20 cellular contexts compared by ENCODE assay signal in genomic region chr4:45331796-45332195, GRCh38.
DNase-seq lines count a peak whose midpoint lies in the region; ATAC-seq, FAIRE-seq and TF ChIP-seq lines count a peak whose summit lies in the region.
"Had no signal": no experiment of that assay in that cellular context is flagged by ENCODE, and none has a peak within 500 bp of the region (broad histone marks: within the 10 kb centered on the region; RNA-seq: fewer than 3 reads in every experiment).

No MANE protein-coding gene starts in this region.

- H3K9ac ChIP-seq in kidney (ENCODE audit: low read length in 2 of 2) = no peak overlapping the region
- H3K9ac ChIP-seq: BLaER1 had no signal

- CTCF ChIA-PET in WTC11 (lab: Charles Lee) = no interaction called here

- H3K4me2 ChIP-seq in GM23338 = no peak overlapping the region; the same call in 1 of the 2 replicates
- H3K4me2 ChIP-seq: BLaER1 had no signal

- DNase-seq in GM23338 (ENCODE audit: low spot score) (peak; percentile 17), WTC11 (ENCODE audit: low spot score) (peak; percentile 12), kidney (peak; percentile 35), nucleus accumbens (lab: John Stamatoyannopoulos, UW) (no peak)
- DNase-seq: Caco-2; CD4-positive, CD25-positive, alpha-beta regulatory T cell; DMS153; DND-41; GDM1; GOT3; H7 had no signal

- H3F3A ChIP-seq in GM23338 (replicated peaks; ENCODE audit: low read depth) = no peaks in the 10 kb centered on the region

- H3K9me3 Mint-ChIP-seq in GM23338 = peaks cover 63% of the 10 kb centered on the region
- H3K9me3 Mint-ChIP-seq in WTC11 = no peaks in the 10 kb centered on the region

- H2AFZ ChIP-seq in GM23338 = peak overlapping the region; percentile 79; the same call in 1 of the 2 replicates

- H3K27ac ChIP-seq in GM23338 (ENCODE audit: low read depth) (no peak overlapping the region), kidney (ENCODE audit: low read depth in 2 of 2, low read length in 2 of 2) (no peak overlapping the region)
- H3K27ac ChIP-seq: BLaER1, C4-2B had no signal

- no peak for TF ChIP-seq CTCF in GM23338 (conservative IDR thresholded peaks at IDR 0.05; ENCODE audit: low read depth in 2 of 2)
- no peak for TF ChIP-seq CTCF in WTC11 (IDR thresholded peaks at IDR 0.05)
- no peak for TF ChIP-seq CTCF in kidney (IDR thresholded peaks at IDR 0.05; ENCODE audit: borderline replicate concordance, extremely low read depth, insufficient read depth)

- H3K4me1 Mint-ChIP-seq in GM23338 (peaks cover 10% of the 10 kb centered on the region), WTC11 (peaks cover 19% of the 10 kb centered on the region)
- H3K4me1 Mint-ChIP-seq: B cell; CD4-positive, CD25-positive, alpha-beta regulatory T cell had no signal

- H3K27me3 Mint-ChIP-seq in GM23338 (ENCODE audit: insufficient read depth, low read depth, poor library complexity) = no peaks in the 10 kb centered on the region
- no peaks in the 10 kb centered on the region for H3K27me3 Mint-ChIP-seq in WTC11 (ENCODE audit: low read depth)
- H3K27me3 Mint-ChIP-seq: B cell; CD4-positive, CD25-positive, alpha-beta regulatory T cell had no signal

- no peaks in the 10 kb centered on the region for H3K79me2 ChIP-seq in GM23338 (replicated peaks; ENCODE audit: insufficient read depth)

- H3K27ac Mint-ChIP-seq in GM23338 (no peak overlapping the region), WTC11 (no peak overlapping the region)
- H3K27ac Mint-ChIP-seq: B cell; CD4-positive, CD25-positive, alpha-beta regulatory T cell; CD8-positive, alpha-beta T cell had no signal

- FAIRE-seq in kidney (lab: Jason Lieb, UNC) = no peak
- FAIRE-seq: GM12878, GM19239 had no signal

- POLR2A ChIA-PET in WTC11 (lab: Charles Lee) = no interaction called here

- H3K36me3 ChIP-seq in GM23338 (ENCODE audit: insufficient read depth) (no peaks in the 10 kb centered on the region), kidney (ENCODE audit: control insufficient read depth in 1 of 2, insufficient read depth in 2 of 2, low read length in 2 of 2) (no peaks in the 10 kb centered on the region)
- H3K36me3 ChIP-seq: BLaER1 had no signal

- intact Hi-C loops in kidney (cut with DNase I) = no loop called here

- H4K20me1 ChIP-seq in GM23338 (replicated peaks; ENCODE audit: insufficient read depth) = no peaks in the 10 kb centered on the region
- H4K20me1 ChIP-seq: BLaER1 had no signal

- peak; percentile 68 for ATAC-seq in GM23338
- ATAC-seq in WTC11 = peak; percentile 84
- no peak for ATAC-seq in GM19463 (IDR thresholded peaks at IDR 0.05; ENCODE audit: unreplicated experiment)
- ATAC-seq in HG02885 (IDR thresholded peaks at IDR 0.05; ENCODE audit: poor library complexity, unreplicated experiment) = no peak
- ATAC-seq: CD8-positive, alpha-beta T cell; GM12878; HCT116 had no signal

- H3K9me2 ChIP-seq in GM23338 (ENCODE audit: insufficient read depth) = no peaks in the 10 kb centered on the region; the same call in 1 of the 2 replicates

- no peaks in the 10 kb centered on the region; the same call in 2 of the 3 replicates for H3K36me3 Mint-ChIP-seq in GM23338 (ENCODE audit: low read depth)
- H3K36me3 Mint-ChIP-seq in WTC11 = no peaks in the 10 kb centered on the region
- H3K36me3 Mint-ChIP-seq: CD4-positive, CD25-positive, alpha-beta regulatory T cell; CD8-positive, alpha-beta T cell had no signal

- H3K27me3 ChIP-seq in GM23338 (ENCODE audit: insufficient read depth) = no peaks in the 10 kb centered on the region
- H3K27me3 ChIP-seq: BLaER1 had no signal

- H3K4me3 ChIP-seq in GM23338 (no peak overlapping the region), kidney (ENCODE audit: low read length in 2 of 2) (no peak overlapping the region)
- H3K4me3 ChIP-seq: BLaER1, GM12878 had no signal

- H3K9me3 ChIP-seq in kidney (ENCODE audit: control insufficient read depth in 1 of 2, low read length in 2 of 2) = no peaks in the 10 kb centered on the region
- H3K9me3 ChIP-seq: BLaER1, Caco-2 had no signal

- H3K4me1 ChIP-seq in GM23338 (ENCODE audit: insufficient read depth) = peaks cover 5% of the 10 kb centered on the region
- no peaks in the 10 kb centered on the region for H3K4me1 ChIP-seq in kidney (ENCODE audit: control insufficient read depth in 1 of 2, insufficient read depth in 1 of 2, low read depth in 1 of 2, low read length in 2 of 2)
- H3K4me1 ChIP-seq: BLaER1, Caco-2 had no signal

- no peak overlapping the region for H3K4me3 Mint-ChIP-seq in GM23338
- no peak overlapping the region for H3K4me3 Mint-ChIP-seq in WTC11
- H3K4me3 Mint-ChIP-seq: B cell; CD4-positive, CD25-positive, alpha-beta regulatory T cell; CD8-positive, alpha-beta T cell had no signal

TF ChIP-seq in GM23338, 12 proteins besides CTCF, POLR2A, EP300 and RAD21:
- TF ChIP-seq EZH2 (IDR thresholded peaks at IDR 0.05; ENCODE audit: low read depth, unreplicated experiment) = no peak
- TF ChIP-seq, protein P1, sequence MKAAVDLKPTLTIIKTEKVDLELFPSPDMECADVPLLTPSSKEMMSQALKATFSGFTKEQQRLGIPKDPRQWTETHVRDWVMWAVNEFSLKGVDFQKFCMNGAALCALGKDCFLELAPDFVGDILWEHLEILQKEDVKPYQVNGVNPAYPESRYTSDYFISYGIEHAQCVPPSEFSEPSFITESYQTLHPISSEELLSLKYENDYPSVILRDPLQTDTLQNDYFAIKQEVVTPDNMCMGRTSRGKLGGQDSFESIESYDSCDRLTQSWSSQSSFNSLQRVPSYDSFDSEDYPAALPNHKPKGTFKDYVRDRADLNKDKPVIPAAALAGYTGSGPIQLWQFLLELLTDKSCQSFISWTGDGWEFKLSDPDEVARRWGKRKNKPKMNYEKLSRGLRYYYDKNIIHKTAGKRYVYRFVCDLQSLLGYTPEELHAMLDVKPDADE (IDR thresholded peaks at IDR 0.05) = no peak
- TF ChIP-seq, protein P2, sequence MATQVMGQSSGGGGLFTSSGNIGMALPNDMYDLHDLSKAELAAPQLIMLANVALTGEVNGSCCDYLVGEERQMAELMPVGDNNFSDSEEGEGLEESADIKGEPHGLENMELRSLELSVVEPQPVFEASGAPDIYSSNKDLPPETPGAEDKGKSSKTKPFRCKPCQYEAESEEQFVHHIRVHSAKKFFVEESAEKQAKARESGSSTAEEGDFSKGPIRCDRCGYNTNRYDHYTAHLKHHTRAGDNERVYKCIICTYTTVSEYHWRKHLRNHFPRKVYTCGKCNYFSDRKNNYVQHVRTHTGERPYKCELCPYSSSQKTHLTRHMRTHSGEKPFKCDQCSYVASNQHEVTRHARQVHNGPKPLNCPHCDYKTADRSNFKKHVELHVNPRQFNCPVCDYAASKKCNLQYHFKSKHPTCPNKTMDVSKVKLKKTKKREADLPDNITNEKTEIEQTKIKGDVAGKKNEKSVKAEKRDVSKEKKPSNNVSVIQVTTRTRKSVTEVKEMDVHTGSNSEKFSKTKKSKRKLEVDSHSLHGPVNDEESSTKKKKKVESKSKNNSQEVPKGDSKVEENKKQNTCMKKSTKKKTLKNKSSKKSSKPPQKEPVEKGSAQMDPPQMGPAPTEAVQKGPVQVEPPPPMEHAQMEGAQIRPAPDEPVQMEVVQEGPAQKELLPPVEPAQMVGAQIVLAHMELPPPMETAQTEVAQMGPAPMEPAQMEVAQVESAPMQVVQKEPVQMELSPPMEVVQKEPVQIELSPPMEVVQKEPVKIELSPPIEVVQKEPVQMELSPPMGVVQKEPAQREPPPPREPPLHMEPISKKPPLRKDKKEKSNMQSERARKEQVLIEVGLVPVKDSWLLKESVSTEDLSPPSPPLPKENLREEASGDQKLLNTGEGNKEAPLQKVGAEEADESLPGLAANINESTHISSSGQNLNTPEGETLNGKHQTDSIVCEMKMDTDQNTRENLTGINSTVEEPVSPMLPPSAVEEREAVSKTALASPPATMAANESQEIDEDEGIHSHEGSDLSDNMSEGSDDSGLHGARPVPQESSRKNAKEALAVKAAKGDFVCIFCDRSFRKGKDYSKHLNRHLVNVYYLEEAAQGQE (IDR thresholded peaks at IDR 0.05; ENCODE audit: unreplicated experiment) = no peak

TF ChIP-seq in WTC11, 78 proteins besides CTCF, POLR2A, EP300 and RAD21:
- no peak for TF ChIP-seq NFYB (CRISPR knock-in tag; conservative IDR thresholded peaks at IDR 0.05; ENCODE audit: low read depth)
- 0 out of 2 replicates have a peak, but pooled peaks have one; percentile 67 for TF ChIP-seq ZNF317 (CRISPR knock-in tag; IDR thresholded peaks at IDR 0.05; ENCODE audit: borderline replicate concordance, low read depth)
- no peak for TF ChIP-seq MXD4 (CRISPR knock-in tag; IDR thresholded peaks at IDR 0.05; ENCODE audit: borderline replicate concordance)
TF ChIP-seq in WTC11: peak in this region for 1.

Comparison
In these comparisons a context has a peak if more than half of its experiments do, and no peak if none do; other contexts are left out.
1. ATAC-seq: peak in GM23338 (single experiment) and WTC11 (single experiment); none in GM19463 (single experiment) and HG02885 (single experiment).
2. DNase-seq: peak in GM23338 (single experiment), WTC11 (single experiment) and kidney (single experiment); none in nucleus accumbens (0 of 56).